ENCODE assay signal across 21 cellular contexts in the genomic region with DNA sequence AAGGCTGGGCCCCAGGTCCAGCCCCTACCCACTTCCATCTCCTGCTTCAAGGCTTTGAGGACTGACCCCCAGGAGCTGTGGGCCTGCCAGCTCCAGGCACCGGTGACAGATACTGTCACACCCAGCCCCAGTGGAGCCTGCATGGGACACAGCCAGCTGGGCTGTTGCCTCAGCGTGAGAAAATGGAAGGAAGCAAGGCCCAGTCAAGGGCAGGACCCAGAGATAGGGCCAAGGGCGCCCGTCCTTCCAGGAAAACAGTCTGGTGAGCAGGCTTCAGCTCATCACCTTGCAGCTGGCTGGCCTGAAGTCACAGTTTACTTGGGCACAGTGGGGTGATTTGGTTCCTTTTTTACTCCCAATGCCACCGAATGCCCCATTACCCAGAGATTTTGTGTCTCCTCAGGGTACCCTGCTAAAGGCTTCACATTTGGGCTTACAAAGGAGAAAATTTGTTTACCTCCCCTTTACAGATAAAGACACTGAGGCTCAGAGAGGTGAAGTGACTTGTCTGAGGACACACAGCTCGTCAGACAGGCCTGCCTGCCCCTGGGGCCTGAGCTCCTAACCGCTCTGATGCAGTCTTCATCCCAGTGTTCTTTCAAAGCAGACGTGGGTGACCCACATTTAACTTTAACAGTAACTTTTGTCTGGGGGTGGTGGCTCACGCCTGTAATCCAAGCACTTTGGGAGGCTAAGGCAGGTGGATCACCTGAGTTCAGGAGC. TPM values are rescaled to one million over a fixed set of nuclear protein-coding genes. Genes with fewer than 3 reads are reported as not detected.
DNase-seq lines count a peak whose midpoint lies in the region; ATAC-seq and TF ChIP-seq lines count a peak whose summit lies in the region.
"Had no signal": no experiment of that assay in that cellular context is flagged by ENCODE, and none has a peak within 500 bp of the region (broad histone marks: within the 10 kb centered on the region; RNA-seq: fewer than 3 reads in every experiment).

No MANE protein-coding gene starts in this region.

- H3K4me3 ChIP-seq in gastroesophageal sphincter (no peak overlapping the region), lung (no peak overlapping the region), stomach smooth muscle (ENCODE audit: low read length in 2 of 2) (no peak overlapping the region), lower leg skin (ENCODE audit: low read depth, poor library complexity, severe bottlenecking) (no peak overlapping the region)

- TF ChIP-seq POLR2A in gastroesophageal sphincter (IDR thresholded peaks at IDR 0.05) (no peak), lower leg skin (IDR thresholded peaks at IDR 0.05) (no peak)

- H3K4me1 ChIP-seq in gastroesophageal sphincter (peaks cover 0 to 50% (median 29%) of the 10 kb centered on the region in 3 donors), lung (ENCODE audit: control insufficient read depth in 2 of 2, insufficient read depth in 2 of 2, low read length in 2 of 2) (peaks cover 4 to 6% of the 10 kb centered on the region in 2 donors), stomach smooth muscle (ENCODE audit: control insufficient read depth, insufficient read depth, low read length) (peaks cover 30% of the 10 kb centered on the region)

- no peaks in the 10 kb centered on the region for H3K27me3 ChIP-seq in gastroesophageal sphincter
- H3K27me3 ChIP-seq in lung (ENCODE audit: control insufficient read depth, insufficient read depth): no peaks in the 10 kb centered on the region
- no peaks in the 10 kb centered on the region for H3K27me3 ChIP-seq in stomach smooth muscle (ENCODE audit: control insufficient read depth in 1 of 2, insufficient read depth in 2 of 2, low read length in 2 of 2)

- H3K27ac ChIP-seq in RWPE1 (peak overlapping the region; percentile 95), gastroesophageal sphincter (peak overlapping the region in 3 of 4 donors; percentile 51 to 81 (median 79)), lung (ENCODE audit: low read depth in 1 of 2, low read length in 1 of 2) (peak overlapping the region; percentile 7 to 55), stomach smooth muscle (ENCODE audit: low read length) (peak overlapping the region; percentile 67)

- TF ChIP-seq CTCF in RWPE1 (conservative IDR thresholded peaks at IDR 0.05; ENCODE audit: low read depth) (no peak), gastroesophageal sphincter (IDR thresholded peaks at IDR 0.05) (no peak), lung (IDR thresholded peaks at IDR 0.05; ENCODE audit: control extremely low read depth, extremely low read depth) (no peak), lower leg skin (IDR thresholded peaks at IDR 0.05) (no peak)

- CTCF ChIA-PET in RWPE1 (lab: Yijun Ruan, JAX): interaction anchor here (1.3 to 5.6 kb wide), 5 partner anchors 8 to 60 kb away, joined by 5 to 69 read pairs (median 10); a partner anchor contains a TSS

- WGBS in gastroesophageal sphincter (ENCODE audit: low coverage in 1 of 2), 2 donors: 66 to 73% methylated on average over 5 to 7 of the region's 9 CpGs
- WGBS in lung, 2 donors: 43 to 63% methylated on average over 9 of the region's 9 CpGs
- 48 to 56% methylated on average over 9 of the region's 9 CpGs for WGBS in lower leg skin, 2 donors

- POLR2A ChIA-PET in RWPE1 (lab: Yijun Ruan, JAX; ENCODE audit: low non-redundant PET): interaction anchor here (2.3 kb wide), 1 partner anchor 13 kb away, joined by 18 read pairs; no protein-coding TSS in a partner anchor

- ATAC-seq in gastroesophageal sphincter (peak; percentile 52), lung (ENCODE audit: insufficient read depth, low FRiP score) (no peak)
- ATAC-seq: natural killer cell had no signal

- DNase-seq in RWPE1 (ENCODE audit: low spot score): no peak
- DNase-seq in lung (ENCODE audit: low spot score): no peak
- DNase-seq in lower leg skin (ENCODE audit: low spot score in 2 of 2): no peak
- no peak for DNase-seq in HT-29 (ENCODE audit: low spot score)
- DNase-seq in NCI-H226: no peak
- DNase-seq in NOMO-1 treated with dmso at 0.1 percent for 144 hours (lab: John Stamatoyannopoulos, UW; ENCODE audit: unreplicated experiment): no peak
- DNase-seq: activated CD4-positive, alpha-beta T cell treated with anti-CD3 and anti-CD28 coated beads, Interleukin-2, amount 50 U/mL, for 4 hours; activated naive CD8-positive, alpha-beta T cell treated with anti-CD3 and anti-CD28 coated beads for 36 hours; activated T-cell treated with anti-CD3 and anti-CD28 coated beads, Interleukin-2, amount 50 U/mL, for 48 hours; Caco-2; natural killer cell; NCI-H1694 treated with DMSO at 0.1 percent for 48 hours; NCI-H510A treated with DMSO at 0.1 percent for 48 hours; stimulated activated CD4-positive, alpha-beta T cell treated with anti-CD3 and anti-CD28 coated beads, Interleukin-1b, Interleukin-23, amount 100 ng/mL, for 48 hours had no signal

- H3K36me3 ChIP-seq in gastroesophageal sphincter: no peaks in the 10 kb centered on the region
- no peaks in the 10 kb centered on the region for H3K36me3 ChIP-seq in lung (ENCODE audit: control insufficient read depth in 2 of 2, insufficient read depth in 2 of 2, low read length in 2 of 2)
- H3K36me3 ChIP-seq in stomach smooth muscle (ENCODE audit: control insufficient read depth in 2 of 2, insufficient read depth in 2 of 2, low read length in 2 of 2): no peaks in the 10 kb centered on the region

- intact Hi-C loops in lower leg skin (cut with DNase I; ENCODE audit: low total_unique reads): no loop called here

- H3K9ac ChIP-seq in stomach smooth muscle (ENCODE audit: low read length in 2 of 2): no peak overlapping the region

- H3K9me3 ChIP-seq in gastroesophageal sphincter (no peaks in the 10 kb centered on the region), lung (ENCODE audit: control insufficient read depth in 2 of 2, insufficient read depth in 1 of 2, low read length in 1 of 2) (no peaks in the 10 kb centered on the region), stomach smooth muscle (ENCODE audit: control insufficient read depth in 2 of 2, low read length in 2 of 2) (no peaks in the 10 kb centered on the region)
- H3K9me3 ChIP-seq: Caco-2 had no signal

- TF ChIP-seq EP300 in gastroesophageal sphincter (IDR thresholded peaks at IDR 0.05): no peak

RNA-seq across cellular contexts. Expression of a gene that starts 21.5 kb away (rescaled TPM):
- not detected for total RNA-seq in gastroesophageal sphincter
- 10 to 100 TPM; 11.4 to 28.9 TPM for total RNA-seq in lung
- polyA plus RNA-seq in lung: 10 to 100 TPM in 1 of 2 donors, 1 to 10 TPM in 1; 6.0 to 12.8 TPM
- not detected for total RNA-seq in lower leg skin
- total RNA-seq in HT-29 (2014; rRNA removed; shearing (Covaris generic)): not detected in 2 replicates
- total RNA-seq: activated naive CD8-positive, alpha-beta T cell treated with anti-CD3 and anti-CD28 coated beads for 36 hours; Caco-2; H4; HT1080; M059J; natural killer cell; PC-3; renal cortical epithelial cell had no signal

RNA-seq across cellular contexts. Expression of a gene that starts 30.0 kb away (rescaled TPM):
- 1,000 to 10,000 TPM; 1,026 to 2,785 (median 2,065) TPM for total RNA-seq in gastroesophageal sphincter
- 1,000 to 10,000 TPM in 1 of 2 donors, 100 to 1,000 TPM in 1; 758 to 1,099 TPM for total RNA-seq in lung
- 1,000 to 10,000 TPM; 2,451 to 5,305 TPM for polyA plus RNA-seq in lung
- total RNA-seq in lower leg skin: 1,000 to 10,000 TPM; 2,721 to 5,210 (median 3,159) TPM
- total RNA-seq in HT-29 (2014; rRNA removed; shearing (Covaris generic)): 3,028 and 3,073 TPM in 2 replicates

RNA-seq across cellular contexts. Expression of a gene that starts 30.1 kb away (rescaled TPM):
- total RNA-seq in gastroesophageal sphincter (10 to 100 TPM; 19.9 to 27.6 (median 20.3) TPM), lung (10 to 100 TPM; 27.6 to 48.5 TPM), lower leg skin (10 to 100 TPM; 34.8 to 45.5 (median 42.3) TPM)
- polyA plus RNA-seq in lung: 10 to 100 TPM; 46.9 to 64.6 TPM
- total RNA-seq in HT-29 (2014; rRNA removed; shearing (Covaris generic)): 66.9 and 76.1 TPM in 2 replicates

RNA-seq across cellular contexts. Expression of a gene that starts 54.9 kb away (rescaled TPM):
- total RNA-seq in gastroesophageal sphincter (10 to 100 TPM; 21.7 to 85.7 (median 43.2) TPM), lung (10 to 100 TPM; 12.5 to 56.7 TPM), lower leg skin (10 to 100 TPM; 13.7 to 33.1 (median 25.7) TPM)
- polyA plus RNA-seq in lung: 1 to 10 TPM; 2.0 to 2.6 TPM
- total RNA-seq in HT-29 (2014; rRNA removed; shearing (Covaris generic)): 0.21 TPM in 1 of 2 replicates, not detected in the other
- total RNA-seq: activated naive CD8-positive, alpha-beta T cell treated with anti-CD3 and anti-CD28 coated beads for 36 hours; natural killer cell had no signal

Comparison
In these comparisons a context has a peak if more than half of its experiments do, and no peak if none do; other contexts are left out.
1. H3K27ac ChIP-seq: peak in every context shown above with its lines; median percentile 95 in RWPE1; 79 in gastroesophageal sphincter; 67 in stomach smooth muscle; 31 in lung.
2. RNA of a gene that starts 21.5 kb away (total RNA-seq): 11.4 to 28.9 TPM in lung; not detected in gastroesophageal sphincter, not detected in lower leg skin and not detected in HT-29; every median in the first group is over 10 times any median in the second.